5 cellular contexts compared by ENCODE assay signal in the genomic region with DNA sequence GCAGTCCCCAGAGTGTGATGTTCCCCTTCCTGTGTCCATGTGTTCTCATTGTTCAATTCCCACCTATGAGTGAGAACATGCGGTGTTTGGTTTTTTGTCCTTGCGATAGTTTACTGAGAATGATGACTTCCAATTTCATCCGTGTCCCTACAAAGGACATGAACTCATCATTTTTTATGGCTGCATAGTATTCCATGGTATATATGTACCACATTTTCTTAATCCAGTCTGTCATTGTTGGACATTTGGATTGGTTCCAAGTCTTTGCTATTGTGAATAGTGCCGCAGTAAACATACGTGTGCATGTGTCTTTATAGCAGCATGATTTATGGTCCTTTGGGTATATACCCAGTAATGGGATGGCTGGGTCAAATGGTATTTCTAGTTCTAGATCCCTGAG. TPM values are rescaled to one million over a fixed set of nuclear protein-coding genes. Genes with fewer than 3 reads are reported as not detected.
"Had no signal": no experiment of that assay in that cellular context is flagged by ENCODE, and none has a peak within 500 bp of the region (broad histone marks: within the 10 kb centered on the region; RNA-seq: fewer than 3 reads in every experiment).

No MANE protein-coding gene starts in this region.

RNA-seq across cellular contexts. Expression of a gene that starts 8.0 kb away (rescaled TPM):
- total RNA-seq: lung microvascular endothelial cell, myocyte had no signal

RNA-seq across cellular contexts. Expression of a gene that starts 50.5 kb away (rescaled TPM):
- polyA plus RNA-seq: naive thymus-derived CD4-positive, alpha-beta T cell had no signal

RNA-seq across cellular contexts. Expression of a gene that starts 58.3 kb away (rescaled TPM):
- total RNA-seq: left cardiac atrium, lung microvascular endothelial cell, mesenteric fat pad, myocyte had no signal
